12 cellular contexts compared by ENCODE assay signal in the genomic region with DNA sequence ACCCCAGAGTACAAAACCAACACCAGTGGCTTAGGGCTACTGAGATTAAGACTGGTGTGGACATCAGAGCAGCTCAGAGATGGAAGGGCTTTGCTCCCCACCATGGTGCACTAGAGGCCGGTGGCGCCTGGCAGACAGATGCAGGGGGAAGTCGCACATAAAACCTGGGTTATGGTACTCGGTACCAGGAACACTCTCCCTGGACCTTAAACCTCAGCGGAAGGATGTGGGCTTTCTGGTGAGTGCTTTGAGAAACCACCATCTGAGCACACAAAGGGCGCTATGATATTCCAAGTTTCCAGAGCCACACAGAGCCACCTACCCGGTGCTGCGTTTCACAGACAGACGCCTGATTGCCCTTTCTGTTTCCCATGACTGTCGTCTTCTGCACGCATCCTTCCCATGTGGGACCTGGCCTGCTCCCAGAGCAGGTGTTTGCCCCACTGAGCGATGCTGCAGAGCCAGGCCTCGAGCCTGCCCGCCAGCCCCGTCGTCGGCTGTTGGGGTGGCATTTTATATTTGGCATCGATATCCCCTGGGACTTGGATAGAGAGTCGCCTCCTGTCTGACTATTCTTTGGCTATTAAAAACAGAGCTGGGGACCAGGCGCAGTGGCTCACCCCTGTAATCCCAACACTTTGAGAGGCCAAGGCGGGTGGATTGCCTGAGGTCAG.
DNase-seq lines count a peak whose midpoint lies in the region; ATAC-seq and TF ChIP-seq lines count a peak whose summit lies in the region.
"Had no signal": no experiment of that assay in that cellular context is flagged by ENCODE, and none has a peak within 500 bp of the region (broad histone marks: within the 10 kb centered on the region; RNA-seq: fewer than 3 reads in every experiment).

No MANE protein-coding gene starts in this region.

- intact Hi-C loops in upper lobe of right lung (cut with DNase I), result no loop called here

- H3K4me1 ChIP-seq in BLaER1 treated with 17β-estradiol and CSF1 and Interleukin-3, amounts not matched to agents 10 nM and 100 nM, result peaks cover 45 to 58% (median 52%) of the 10 kb centered on the region in 10 experiments
- H3K4me1 ChIP-seq in upper lobe of right lung, result no peaks in the 10 kb centered on the region

- peak overlapping the region; percentile 31 for H3K27ac Mint-ChIP-seq in T-helper 2 cell treated with Interferon-gamma antibody and Interleukin-4, amounts not matched to agents 5 μg/mL and 100 μg/mL, for 36 hours
- no peak overlapping the region for H3K27ac Mint-ChIP-seq in memory B cell

- DNase-seq in KBM-7 (peak; percentile 85), memory B cell (ENCODE audit: low spot score in 2 of 2) (no peak), upper lobe of right lung (no peak), NCI-H2107 treated with DMSO at 0.1 percent for 48 hours (lab: John Stamatoyannopoulos, UW; ENCODE audit: unreplicated experiment) (no peak)
- DNase-seq in T-helper 2 cell treated with Interferon-gamma antibody and Interleukin-4, amounts not matched to agents 5 μg/mL and 100 μg/mL, for 36 hours (ENCODE audit: low spot score), result peak; percentile 11
- DNase-seq: activated CD4-positive, alpha-beta T cell treated with anti-CD3 and anti-CD28 coated beads for 1 hour; activated effector memory CD4-positive, alpha-beta T cell treated with Interleukin-2 at 50 U/mL for 16 hours; effector memory CD4-positive, alpha-beta T cell; MM.1S had no signal

- in situ Hi-C loops in KBM-7 (cut with MboI; ENCODE audit: low pct_unique_long_range_greater_than_20kb, low sequenced_read_pairs), result no loop called here

- peak overlapping the region in 10 of 11 experiments; percentile 2 to 70 (median 56); a peak in 19 of 22 replicates for H3K27ac ChIP-seq in BLaER1 treated with 17β-estradiol and CSF1 and Interleukin-3, amounts not matched to agents 10 nM and 100 nM
- no peak overlapping the region for H3K27ac ChIP-seq in upper lobe of right lung

- H3K4me1 Mint-ChIP-seq in T-helper 2 cell treated with Interferon-gamma antibody and Interleukin-4, amounts not matched to agents 5 μg/mL and 100 μg/mL, for 36 hours (ENCODE audit: low read depth), result peaks cover 14% of the 10 kb centered on the region
- peaks cover 3% of the 10 kb centered on the region for H3K4me1 Mint-ChIP-seq in memory B cell

- peaks cover 0 to 30% (median 0%) of the 10 kb centered on the region in 11 experiments; a peak in 5 of 22 replicates for H4K20me1 ChIP-seq in BLaER1 treated with 17β-estradiol and CSF1 and Interleukin-3, amounts not matched to agents 10 nM and 100 nM

- peak overlapping the region; percentile 47 for H3K4me3 Mint-ChIP-seq in T-helper 2 cell treated with Interferon-gamma antibody and Interleukin-4, amounts not matched to agents 5 μg/mL and 100 μg/mL, for 36 hours
- H3K4me3 Mint-ChIP-seq in memory B cell, result no peak overlapping the region

- H3K36me3 Mint-ChIP-seq in T-helper 2 cell treated with Interferon-gamma antibody and Interleukin-4, amounts not matched to agents 5 μg/mL and 100 μg/mL, for 36 hours (ENCODE audit: low read depth), result no peaks in the 10 kb centered on the region
- H3K36me3 Mint-ChIP-seq in memory B cell, result no peaks in the 10 kb centered on the region

- no peaks in the 10 kb centered on the region for H3K9me3 Mint-ChIP-seq in T-helper 2 cell treated with Interferon-gamma antibody and Interleukin-4, amounts not matched to agents 5 μg/mL and 100 μg/mL, for 36 hours
- no peaks in the 10 kb centered on the region for H3K9me3 Mint-ChIP-seq in memory B cell

- peak overlapping the region in 5 of 10 experiments; percentile 0 to 33 (median 24); a peak in 7 of 20 replicates for H3K4me3 ChIP-seq in BLaER1 treated with 17β-estradiol and CSF1 and Interleukin-3, amounts not matched to agents 10 nM and 100 nM
- no peak overlapping the region for H3K4me3 ChIP-seq in upper lobe of right lung

- H3K4me2 ChIP-seq in BLaER1 treated with 17β-estradiol and CSF1 and Interleukin-3, amounts not matched to agents 10 nM and 100 nM, result peak overlapping the region; percentile 58 to 93 (median 84)

- H3K36me3 ChIP-seq in BLaER1 treated with 17β-estradiol and CSF1 and Interleukin-3, amounts not matched to agents 10 nM and 100 nM, result no peaks in the 10 kb centered on the region
- no peaks in the 10 kb centered on the region for H3K36me3 ChIP-seq in upper lobe of right lung

- peaks cover 0 to 39% (median 7%) of the 10 kb centered on the region in 11 experiments; a peak in 10 of 22 replicates for H3K27me3 ChIP-seq in BLaER1 treated with 17β-estradiol and CSF1 and Interleukin-3, amounts not matched to agents 10 nM and 100 nM
- no peaks in the 10 kb centered on the region for H3K27me3 ChIP-seq in upper lobe of right lung

- peaks cover 9% of the 10 kb centered on the region for H3K27me3 Mint-ChIP-seq in T-helper 2 cell treated with Interferon-gamma antibody and Interleukin-4, amounts not matched to agents 5 μg/mL and 100 μg/mL, for 36 hours (ENCODE audit: low read depth)
- peaks cover 7% of the 10 kb centered on the region for H3K27me3 Mint-ChIP-seq in memory B cell

- TF ChIP-seq CTCF in upper lobe of right lung (IDR thresholded peaks at IDR 0.05), result no peak

- peak overlapping the region in 4 of 11 experiments; percentile 5 to 40 (median 7); a peak in 6 of 22 replicates for H3K9ac ChIP-seq in BLaER1 treated with 17β-estradiol and CSF1 and Interleukin-3, amounts not matched to agents 10 nM and 100 nM

- H3K9me3 ChIP-seq in BLaER1 treated with 17β-estradiol and CSF1 and Interleukin-3, amounts not matched to agents 10 nM and 100 nM (replicated peaks in 1 of 11), result no peaks in the 10 kb centered on the region; a peak in 2 of 22 replicates
- H3K9me3 ChIP-seq in upper lobe of right lung, result no peaks in the 10 kb centered on the region

- ATAC-seq in memory B cell (ENCODE audit: low read depth), result peak; percentile 43
- ATAC-seq in GM18907 (IDR thresholded peaks at IDR 0.05; ENCODE audit: unreplicated experiment), result no peak
- no peak for ATAC-seq in upper lobe of right lung
- no peak for ATAC-seq in SK-N-SH treated with all-trans-retinoic acid at 6 μM for 48 hours

TF ChIP-seq in SK-N-SH treated with all-trans-retinoic acid at 6 μM for 48 hours, 23 proteins besides CTCF, POLR2A, EP300 and RAD21:
- TF ChIP-seq ISL1 (CRISPR knock-in tag; IDR thresholded peaks at IDR 0.05) (no peak), PPARA (CRISPR knock-in tag; IDR thresholded peaks at IDR 0.05; ENCODE audit: borderline replicate concordance) (no peak), TCF4 (CRISPR knock-in tag; IDR thresholded peaks at IDR 0.05; ENCODE audit: borderline replicate concordance) (no peak), TOX (CRISPR knock-in tag; IDR thresholded peaks at IDR 0.05; ENCODE audit: borderline replicate concordance) (no peak), OSR1 (CRISPR knock-in tag; IDR thresholded peaks at IDR 0.05) (no peak), SNAI2 (CRISPR knock-in tag; IDR thresholded peaks at IDR 0.05) (no peak), ZNF8 (CRISPR knock-in tag; IDR thresholded peaks at IDR 0.05) (no peak), ZNF565 (CRISPR knock-in tag; conservative IDR thresholded peaks at IDR 0.05; ENCODE audit: low read depth) (no peak), ARNTL (CRISPR knock-in tag; IDR thresholded peaks at IDR 0.05; ENCODE audit: borderline replicate concordance, low read depth) (no peak)
- TF ChIP-seq, protein P1, sequence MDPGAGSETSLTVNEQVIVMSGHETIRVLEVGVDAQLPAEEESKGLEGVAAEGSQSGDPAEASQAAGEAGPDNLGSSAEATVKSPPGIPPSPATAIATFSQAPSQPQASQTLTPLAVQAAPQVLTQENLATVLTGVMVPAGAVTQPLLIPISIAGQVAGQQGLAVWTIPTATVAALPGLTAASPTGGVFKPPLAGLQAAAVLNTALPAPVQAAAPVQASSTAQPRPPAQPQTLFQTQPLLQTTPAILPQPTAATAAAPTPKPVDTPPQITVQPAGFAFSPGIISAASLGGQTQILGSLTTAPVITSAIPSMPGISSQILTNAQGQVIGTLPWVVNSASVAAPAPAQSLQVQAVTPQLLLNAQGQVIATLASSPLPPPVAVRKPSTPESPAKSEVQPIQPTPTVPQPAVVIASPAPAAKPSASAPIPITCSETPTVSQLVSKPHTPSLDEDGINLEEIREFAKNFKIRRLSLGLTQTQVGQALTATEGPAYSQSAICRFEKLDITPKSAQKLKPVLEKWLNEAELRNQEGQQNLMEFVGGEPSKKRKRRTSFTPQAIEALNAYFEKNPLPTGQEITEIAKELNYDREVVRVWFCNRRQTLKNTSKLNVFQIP (CRISPR knock-in tag; IDR thresholded peaks at IDR 0.05; ENCODE audit: borderline replicate concordance, low read depth), result no peak

Comparison
In these comparisons a context has a peak if more than half of its experiments do, and no peak if none do; other contexts are left out.
1. DNase-seq: peak in KBM-7 (single experiment) and T-helper 2 cell treated with Interferon-gamma antibody and Interleukin-4, amounts not matched to agents 5 μg/mL and 100 μg/mL, for 36 hours (single experiment); none in memory B cell (0 of 2), upper lobe of right lung (single experiment) and NCI-H2107 treated with DMSO at 0.1 percent for 48 hours (single experiment).